In the genomic region with DNA sequence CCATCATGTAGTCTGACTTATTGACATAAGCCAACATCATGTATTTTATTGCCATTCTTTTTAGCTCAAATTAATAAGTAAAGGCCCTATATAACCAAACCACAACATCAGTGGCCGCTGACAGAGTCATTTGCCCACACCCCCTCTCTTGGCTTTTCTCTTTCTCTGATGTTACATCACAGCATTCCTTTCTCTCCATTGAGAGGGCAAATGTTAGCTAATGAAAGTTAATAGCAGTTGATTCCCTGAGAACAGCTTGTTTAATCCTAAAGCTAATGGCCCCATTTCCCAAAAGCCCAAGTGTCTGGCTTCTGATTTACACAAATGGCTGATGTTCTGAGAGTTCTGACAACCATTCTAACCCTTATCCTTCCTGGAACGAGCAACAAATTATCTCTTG, we compare ENCODE assay signal across 22 cellular contexts.
"Had no signal": no experiment of that assay in that cellular context is flagged by ENCODE, and none has a peak within 500 bp of the region (broad histone marks: within the 10 kb centered on the region; RNA-seq: fewer than 3 reads in every experiment).

No MANE protein-coding gene starts in this region.

- H3K4me1 ChIP-seq: left ventricle myocardium inferior, tibial artery, uterus had no signal

- H3K27ac Mint-ChIP-seq: activated CD4-positive, alpha-beta T cell treated with anti-CD3 and anti-CD28 coated beads, Interleukin-2, amount 10 ng/mL, durations not matched to agents 24 days and 14 days; activated CD8-positive, alpha-beta T cell treated with anti-CD3 and anti-CD28 coated beads for 36 hours; activated naive CD8-positive, alpha-beta T cell treated with anti-CD3 and anti-CD28 coated beads, Interleukin-2, amount 10 ng/mL, durations not matched to agents 7 days and 5 days; activated T-helper 2 cell treated with anti-CD3 and anti-CD28 coated beads, Interferon-gamma antibody, Interleukin-2, Interleukin-4, amounts not matched to agents 10 μg/mL and 5 μg/mL and 100 μg/mL, durations not matched to agents 14 hours and 24 hours and 36 hours; brain; endodermal cell had no signal

- DNase-seq: activated CD4-positive, alpha-beta T cell treated with anti-CD3 and anti-CD28 coated beads, Interleukin-2, amount 10 ng/mL, durations not matched to agents 24 days and 14 days; activated CD4-positive, CD25-positive, alpha-beta regulatory T cell; activated CD8-positive, alpha-beta T cell treated with anti-CD3 and anti-CD28 coated beads for 36 hours; activated naive CD4-positive, alpha-beta T cell treated with Interleukin-2 at 50 U/mL for 16 hours; activated naive CD8-positive, alpha-beta T cell treated with anti-CD3 and anti-CD28 coated beads, Interleukin-2, amount 10 ng/mL, durations not matched to agents 7 days and 5 days; activated T-cell treated with anti-CD3 and anti-CD28 coated beads, Interleukin-2, amount 50 U/mL, for 1 hour; amygdala; caudate nucleus; endodermal cell; left ventricle myocardium inferior; mammary epithelial cell; right cardiac atrium; stimulated activated CD4-positive, alpha-beta T cell treated with anti-CD3 and anti-CD28 coated beads, Interleukin-2, amount 100 ng/mL, for 24 hours; stimulated activated naive CD4-positive, alpha-beta T cell treated with Interleukin-2 at 50 U/mL for 16 hours; substantia nigra; T1000; tibial artery; uterus had no signal

- H3K27ac ChIP-seq: epithelial cell of prostate, hepatocyte, left ventricle myocardium inferior, tibial artery, uterus had no signal

- H3K27me3 Mint-ChIP-seq: activated CD8-positive, alpha-beta T cell treated with anti-CD3 and anti-CD28 coated beads for 36 hours had no signal

- H3K4me3 ChIP-seq: hepatocyte, left ventricle myocardium inferior, tibial artery, uterus had no signal

- H3K9me3 ChIP-seq: left ventricle myocardium inferior, tibial artery, uterus had no signal

- H3K36me3 ChIP-seq: left ventricle myocardium inferior, tibial artery, uterus had no signal

- H3K79me2 ChIP-seq: hepatocyte had no signal

- H3K9me3 Mint-ChIP-seq: activated CD4-positive, alpha-beta T cell treated with anti-CD3 and anti-CD28 coated beads, Interleukin-2, amount 10 ng/mL, durations not matched to agents 24 days and 14 days; activated CD8-positive, alpha-beta T cell treated with anti-CD3 and anti-CD28 coated beads for 36 hours; activated naive CD8-positive, alpha-beta T cell treated with anti-CD3 and anti-CD28 coated beads, Interleukin-2, amount 10 ng/mL, durations not matched to agents 7 days and 5 days; activated T-helper 2 cell treated with anti-CD3 and anti-CD28 coated beads, Interferon-gamma antibody, Interleukin-2, Interleukin-4, amounts not matched to agents 10 μg/mL and 5 μg/mL and 100 μg/mL, durations not matched to agents 14 hours and 24 hours and 36 hours; endodermal cell had no signal

- H3K4me2 ChIP-seq: hepatocyte had no signal

- H3K4me3 Mint-ChIP-seq: activated CD4-positive, alpha-beta T cell treated with anti-CD3 and anti-CD28 coated beads, Interleukin-2, amount 10 ng/mL, durations not matched to agents 24 days and 14 days; activated CD8-positive, alpha-beta T cell treated with anti-CD3 and anti-CD28 coated beads for 36 hours; activated naive CD8-positive, alpha-beta T cell treated with anti-CD3 and anti-CD28 coated beads, Interleukin-2, amount 10 ng/mL, durations not matched to agents 7 days and 5 days; brain; endodermal cell had no signal

- H3K36me3 Mint-ChIP-seq: activated naive CD8-positive, alpha-beta T cell treated with anti-CD3 and anti-CD28 coated beads, Interleukin-2, amount 10 ng/mL, durations not matched to agents 7 days and 5 days; brain had no signal

- H3K4me1 Mint-ChIP-seq: activated CD4-positive, alpha-beta T cell treated with anti-CD3 and anti-CD28 coated beads, Interleukin-2, amount 10 ng/mL, durations not matched to agents 24 days and 14 days; activated naive CD8-positive, alpha-beta T cell treated with anti-CD3 and anti-CD28 coated beads, Interleukin-2, amount 10 ng/mL, durations not matched to agents 7 days and 5 days; endodermal cell had no signal

- H3K27me3 ChIP-seq: hepatocyte, tibial artery, uterus had no signal

- H2AFZ ChIP-seq: hepatocyte had no signal
